9 cellular contexts compared by ENCODE assay signal in genomic region chr9:100425758-100426157, GRCh38. TPM values are rescaled to one million over a fixed set of nuclear protein-coding genes. Genes with fewer than 3 reads are reported as not detected.
A peak's percentile ranks its signal among the peaks of the same experiment; 100 is the strongest.
DNase-seq lines count a peak whose midpoint lies in the region; ATAC-seq and TF ChIP-seq lines count a peak whose summit lies in the region.
"Had no signal": no experiment of that assay in that cellular context is flagged by ENCODE, and none has a peak within 500 bp of the region (broad histone marks: within the 10 kb centered on the region; RNA-seq: fewer than 3 reads in every experiment).

No MANE protein-coding gene starts in this region.

- H3K27me3 ChIP-seq in RWPE2 (ENCODE audit: insufficient read depth, poor library complexity, severe bottlenecking) = no peaks in the 10 kb centered on the region

- H3K4me1 ChIP-seq in RWPE2 (ENCODE audit: insufficient read depth, poor library complexity, severe bottlenecking) = peaks cover 24% of the 10 kb centered on the region

- peaks cover 6% of the 10 kb centered on the region for H3K36me3 Mint-ChIP-seq in osteocyte (ENCODE audit: unreplicated experiment)

- H3K9me3 ChIP-seq in RWPE2 (ENCODE audit: severe bottlenecking) = no peaks in the 10 kb centered on the region

- H3K4me3 Mint-ChIP-seq in osteocyte (ENCODE audit: unreplicated experiment) = peak overlapping the region; percentile 87

- ATAC-seq in RWPE2 (ENCODE audit: low read depth) (no peak), GM18909 (IDR thresholded peaks at IDR 0.05; ENCODE audit: poor library complexity, unreplicated experiment) (no peak)

- H3K36me3 ChIP-seq in RWPE2 (ENCODE audit: low read depth) = no peaks in the 10 kb centered on the region

- H3K27ac ChIP-seq in RWPE2 (ENCODE audit: poor library complexity, severe bottlenecking) = peak overlapping the region; percentile 96

- no peak overlapping the region for H3K4me3 ChIP-seq in RWPE2 (ENCODE audit: severe bottlenecking)
- H3K4me3 ChIP-seq in epithelial cell of esophagus (ENCODE audit: low read length) = no peak overlapping the region

- H3K27me3 Mint-ChIP-seq in osteocyte (ENCODE audit: unreplicated experiment) = no peaks in the 10 kb centered on the region

- peak overlapping the region; percentile 98 for H3K27ac Mint-ChIP-seq in osteocyte (ENCODE audit: unreplicated experiment)

- peak; percentile 22 for DNase-seq in ELR (ENCODE audit: low read depth)
- no peak for DNase-seq in RWPE2 (ENCODE audit: low spot score)
- DNase-seq in epithelial cell of esophagus (ENCODE audit: low read depth) = peak; percentile 72
- DNase-seq in osteocyte (ENCODE audit: extremely low spot score, unreplicated experiment) = no peak
- DNase-seq in SK-N-DZ (ENCODE audit: low spot score) = no peak
- DNase-seq in NCI-H748 treated with DMSO at 0.1 percent for 48 hours (lab: John Stamatoyannopoulos, UW) = no peak
- DNase-seq in DMS79 (lab: John Stamatoyannopoulos, UW) = no peak
- DNase-seq: T-helper 9 cell had no signal

- TF ChIP-seq CTCF in RWPE2 (IDR thresholded peaks at IDR 0.05; ENCODE audit: poor library complexity, severe bottlenecking) (no peak), epithelial cell of esophagus (IDR thresholded peaks at IDR 0.05; ENCODE audit: insufficient read depth, low read depth, low read length, missing control alignments) (no peak), osteocyte (IDR thresholded peaks at IDR 0.05) (no peak)

- no peaks in the 10 kb centered on the region for H3K9me3 Mint-ChIP-seq in osteocyte (ENCODE audit: unreplicated experiment)

- peaks cover 40% of the 10 kb centered on the region for H3K4me1 Mint-ChIP-seq in osteocyte (ENCODE audit: unreplicated experiment)

RNA-seq across cellular contexts. Expression of gene MSANTD3, which starts 1.2 kb away (rescaled TPM):
- 58.7 and 64.5 TPM in 2 replicates for total RNA-seq in osteocyte
- polyA plus RNA-seq in SK-N-DZ (2014; cell fraction: cytosol; rRNA removed) = 41.0 and 41.8 TPM in 2 replicates
- 21.2 and 23.6 TPM in 2 replicates for polyA plus RNA-seq in SK-N-DZ (2014; cell fraction: nucleus; rRNA removed)

RNA-seq across cellular contexts. Expression of gene TMEFF1, which starts 47.2 kb away (rescaled TPM):
- total RNA-seq in osteocyte = 8.6 and 9.1 TPM in 2 replicates
- polyA plus RNA-seq in SK-N-DZ (2014; cell fraction: cytosol; rRNA removed) = 145 and 154 TPM in 2 replicates
- 71.9 and 82.4 TPM in 2 replicates for polyA plus RNA-seq in SK-N-DZ (2014; cell fraction: nucleus; rRNA removed)

Comparison
In these comparisons a context has a peak if more than half of its experiments do, and no peak if none do; other contexts are left out.
1. DNase-seq: peak in ELR (single experiment) and epithelial cell of esophagus (single experiment); none in RWPE2 (single experiment), osteocyte (single experiment), SK-N-DZ (single experiment), NCI-H748 treated with DMSO at 0.1 percent for 48 hours (single experiment) and DMS79 (single experiment).